ENCODE assay signal across 8 cellular contexts in the genomic region with DNA sequence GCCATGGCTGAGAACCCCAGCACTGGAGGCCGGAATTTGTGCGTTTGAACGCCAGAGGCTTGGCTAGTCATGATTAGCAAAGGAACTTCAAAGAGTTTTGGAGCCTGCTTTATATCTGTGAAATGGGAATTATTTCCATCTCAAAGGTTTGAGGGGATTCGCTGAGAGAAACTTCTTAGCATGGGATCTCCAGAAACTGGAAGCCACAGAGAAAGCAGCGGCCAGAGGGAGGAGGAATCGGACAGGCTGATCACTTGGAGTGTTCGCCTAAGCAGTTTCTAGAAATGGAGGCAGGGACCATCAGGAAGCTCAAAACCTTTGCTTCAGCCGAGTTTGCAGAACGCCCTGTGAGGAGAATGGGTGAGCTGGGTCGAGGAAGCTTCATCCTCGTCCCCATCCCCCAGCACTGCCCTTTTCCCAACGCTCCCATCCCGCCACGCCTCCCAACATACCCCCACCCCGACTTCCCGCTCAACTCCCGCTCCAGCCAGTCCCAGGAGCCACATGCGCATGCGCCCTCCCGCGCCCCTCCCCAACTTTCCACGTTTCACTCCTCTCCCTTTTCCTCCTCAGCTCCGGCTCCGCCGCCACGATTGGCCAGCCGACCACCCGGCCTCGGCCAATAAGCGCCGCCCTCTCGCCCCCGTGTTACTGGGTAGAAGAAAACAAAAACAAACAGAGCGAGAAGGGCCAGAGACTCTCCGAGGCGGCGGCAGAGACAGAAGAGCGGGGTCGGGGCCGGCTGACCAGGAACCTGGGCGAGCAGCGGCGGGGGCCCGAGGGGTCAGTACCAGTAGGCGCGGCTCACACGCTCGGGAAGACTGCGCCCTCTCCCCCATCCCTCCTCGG. TPM values are rescaled to one million over a fixed set of nuclear protein-coding genes. Genes with fewer than 3 reads are reported as not detected.
DNase-seq lines count a peak whose midpoint lies in the region; ATAC-seq and TF ChIP-seq lines count a peak whose summit lies in the region.

TSS of gene PDCD4 (plus strand) at position 693 of the 849 bp plus-strand sequence. CDS start 4,100 bp downstream, outside the sequence.

- H3K36me3 Mint-ChIP-seq in activated CD4-positive, alpha-beta memory T cell treated with anti-CD3 and anti-CD28 coated beads for 36 hours, result peaks cover 3% of the 10 kb centered on the region

- peak within 1 kb of the TSS; percentile 86 for H3K4me3 Mint-ChIP-seq in activated CD4-positive, alpha-beta memory T cell treated with anti-CD3 and anti-CD28 coated beads for 36 hours

- 4% methylated on average over 50 of the region's 50 CpGs for WGBS in liver

- H3K36me3 ChIP-seq in liver (ENCODE audit: control insufficient read depth in 4 of 4, insufficient read depth in 3 of 4, low read depth in 1 of 4, low read length in 3 of 4), result peaks cover 0 to 6% (median 0%) of the 10 kb centered on the region in 4 donors

- ATAC-seq in GM19395 (IDR thresholded peaks at IDR 0.05; ENCODE audit: unreplicated experiment) (peak; percentile 70), HG03565 (IDR thresholded peaks at IDR 0.05; ENCODE audit: unreplicated experiment) (peak; percentile 50)

- H3K27ac Mint-ChIP-seq in activated CD4-positive, alpha-beta memory T cell treated with anti-CD3 and anti-CD28 coated beads for 36 hours, result peak within 1 kb of the TSS; percentile 93

- H3K9me3 Mint-ChIP-seq in activated CD4-positive, alpha-beta memory T cell treated with anti-CD3 and anti-CD28 coated beads for 36 hours, result no peaks in the 10 kb centered on the region

- POLR2A ChIA-PET in activated CD4-positive, alpha-beta memory T cell treated with anti-CD3 and anti-CD28 coated beads for 36 hours (lab: Charles Lee), result interaction anchor here (0.6 to 2.4 kb wide), 10 partner anchors 10 to 97 kb away, joined by 3 to 29 read pairs (median 4); partner anchors contain the start of genes BBIP1 and SHOC2

- peak within 1 kb of the TSS; percentile 61 to 99 (median 79) for H3K4me3 ChIP-seq in liver (ENCODE audit: low read depth in 1 of 3, low read length in 3 of 3)

- intact Hi-C loops in activated CD4-positive, alpha-beta memory T cell treated with anti-CD3 and anti-CD28 coated beads for 36 hours (cut with micrococcal nuclease), result loop anchor here (1.0 to 10.0 kb wide), 9 partner anchors 48 to 1517 kb away; partner anchors contain the start of genes BBIP1, SHOC2, SMNDC1 and XPNPEP1

- no peaks in the 10 kb centered on the region for H3K27me3 ChIP-seq in liver (ENCODE audit: control insufficient read depth in 4 of 4, insufficient read depth in 4 of 4, low read length in 3 of 4)

- DNase-seq in C1 segment of cervical spinal cord (lab: John Stamatoyannopoulos, UW) (peak; percentile 95 to 100 (median 99)), NCI-H774 (lab: John Stamatoyannopoulos, UW) (peak; percentile 86), dermis microvascular lymphatic vessel endothelial cell (ENCODE audit: low read depth in 2 of 2) (peak; percentile 94 to 99)
- DNase-seq in activated CD4-positive, alpha-beta memory T cell treated with anti-CD3 and anti-CD28 coated beads for 36 hours, result peak; percentile 97
- peak; percentile 97 for DNase-seq in stimulated activated CD4-positive, alpha-beta T cell treated with anti-CD3 and anti-CD28 coated beads, Interleukin-4, amount 100 ng/mL, for 24 hours

- TF ChIP-seq CTCF in liver (IDR thresholded peaks at IDR 0.05; ENCODE audit: low read depth, low read length, missing input control), result no peak

- H3K9ac ChIP-seq in liver (ENCODE audit: low read depth in 1 of 2, low read length in 2 of 2), result peak within 1 kb of the TSS; percentile 77 to 90

- peaks cover 61% of the 10 kb centered on the region for H3K4me1 Mint-ChIP-seq in activated CD4-positive, alpha-beta memory T cell treated with anti-CD3 and anti-CD28 coated beads for 36 hours (ENCODE audit: low read depth)

- CTCF ChIA-PET in activated CD4-positive, alpha-beta memory T cell treated with anti-CD3 and anti-CD28 coated beads for 36 hours (lab: Charles Lee), result interaction anchor here (0.6 to 1.2 kb wide), 6 partner anchors 8 to 261 kb away, joined by 3 to 6 read pairs (median 4); no protein-coding TSS in a partner anchor

- peak within 1 kb of the TSS; percentile 96 to 97 for H3K27ac ChIP-seq in liver (ENCODE audit: low read depth in 1 of 2, low read length in 2 of 2)

- TF ChIP-seq RAD21 in liver (IDR thresholded peaks at IDR 0.05), result no peak

- no peaks in the 10 kb centered on the region for H3K9me3 ChIP-seq in liver (ENCODE audit: control insufficient read depth in 4 of 4, low read length in 3 of 4)

- H3K4me1 ChIP-seq in liver (ENCODE audit: control insufficient read depth in 4 of 4, insufficient read depth in 4 of 4, low read length in 3 of 4), result peaks cover 0 to 24% (median 13%) of the 10 kb centered on the region in 4 donors

- no peaks in the 10 kb centered on the region for H3K27me3 Mint-ChIP-seq in activated CD4-positive, alpha-beta memory T cell treated with anti-CD3 and anti-CD28 coated beads for 36 hours

TF ChIP-seq in liver, 16 proteins besides CTCF, POLR2A, EP300 and RAD21:
- TF ChIP-seq EGR1 (IDR thresholded peaks at IDR 0.05; ENCODE audit: low read depth in 2 of 2), result peak; percentile 85 to 89
- no peak for TF ChIP-seq NR2F2 (IDR thresholded peaks at IDR 0.05)
- TF ChIP-seq GABPA (IDR thresholded peaks at IDR 0.05 in 1 of 2, conservative IDR thresholded peaks at IDR 0.05 in 1 of 2), result no peak
- no peak for TF ChIP-seq FOXA1 (IDR thresholded peaks at IDR 0.05)
- TF ChIP-seq, protein P1, sequence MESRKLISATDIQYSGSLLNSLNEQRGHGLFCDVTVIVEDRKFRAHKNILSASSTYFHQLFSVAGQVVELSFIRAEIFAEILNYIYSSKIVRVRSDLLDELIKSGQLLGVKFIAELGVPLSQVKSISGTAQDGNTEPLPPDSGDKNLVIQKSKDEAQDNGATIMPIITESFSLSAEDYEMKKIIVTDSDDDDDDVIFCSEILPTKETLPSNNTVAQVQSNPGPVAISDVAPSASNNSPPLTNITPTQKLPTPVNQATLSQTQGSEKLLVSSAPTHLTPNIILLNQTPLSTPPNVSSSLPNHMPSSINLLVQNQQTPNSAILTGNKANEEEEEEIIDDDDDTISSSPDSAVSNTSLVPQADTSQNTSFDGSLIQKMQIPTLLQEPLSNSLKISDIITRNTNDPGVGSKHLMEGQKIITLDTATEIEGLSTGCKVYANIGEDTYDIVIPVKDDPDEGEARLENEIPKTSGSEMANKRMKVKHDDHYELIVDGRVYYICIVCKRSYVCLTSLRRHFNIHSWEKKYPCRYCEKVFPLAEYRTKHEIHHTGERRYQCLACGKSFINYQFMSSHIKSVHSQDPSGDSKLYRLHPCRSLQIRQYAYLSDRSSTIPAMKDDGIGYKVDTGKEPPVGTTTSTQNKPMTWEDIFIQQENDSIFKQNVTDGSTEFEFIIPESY (IDR thresholded peaks at IDR 0.05), result peak; percentile 44
- TF ChIP-seq SP1 (IDR thresholded peaks at IDR 0.05), result peak; percentile 78
- TF ChIP-seq YY1 (IDR thresholded peaks at IDR 0.05), result peak; percentile 70
- TF ChIP-seq, protein P2, sequence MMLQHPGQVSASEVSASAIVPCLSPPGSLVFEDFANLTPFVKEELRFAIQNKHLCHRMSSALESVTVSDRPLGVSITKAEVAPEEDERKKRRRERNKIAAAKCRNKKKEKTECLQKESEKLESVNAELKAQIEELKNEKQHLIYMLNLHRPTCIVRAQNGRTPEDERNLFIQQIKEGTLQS (IDR thresholded peaks at IDR 0.05), result no peak
- TF ChIP-seq, protein P3, sequence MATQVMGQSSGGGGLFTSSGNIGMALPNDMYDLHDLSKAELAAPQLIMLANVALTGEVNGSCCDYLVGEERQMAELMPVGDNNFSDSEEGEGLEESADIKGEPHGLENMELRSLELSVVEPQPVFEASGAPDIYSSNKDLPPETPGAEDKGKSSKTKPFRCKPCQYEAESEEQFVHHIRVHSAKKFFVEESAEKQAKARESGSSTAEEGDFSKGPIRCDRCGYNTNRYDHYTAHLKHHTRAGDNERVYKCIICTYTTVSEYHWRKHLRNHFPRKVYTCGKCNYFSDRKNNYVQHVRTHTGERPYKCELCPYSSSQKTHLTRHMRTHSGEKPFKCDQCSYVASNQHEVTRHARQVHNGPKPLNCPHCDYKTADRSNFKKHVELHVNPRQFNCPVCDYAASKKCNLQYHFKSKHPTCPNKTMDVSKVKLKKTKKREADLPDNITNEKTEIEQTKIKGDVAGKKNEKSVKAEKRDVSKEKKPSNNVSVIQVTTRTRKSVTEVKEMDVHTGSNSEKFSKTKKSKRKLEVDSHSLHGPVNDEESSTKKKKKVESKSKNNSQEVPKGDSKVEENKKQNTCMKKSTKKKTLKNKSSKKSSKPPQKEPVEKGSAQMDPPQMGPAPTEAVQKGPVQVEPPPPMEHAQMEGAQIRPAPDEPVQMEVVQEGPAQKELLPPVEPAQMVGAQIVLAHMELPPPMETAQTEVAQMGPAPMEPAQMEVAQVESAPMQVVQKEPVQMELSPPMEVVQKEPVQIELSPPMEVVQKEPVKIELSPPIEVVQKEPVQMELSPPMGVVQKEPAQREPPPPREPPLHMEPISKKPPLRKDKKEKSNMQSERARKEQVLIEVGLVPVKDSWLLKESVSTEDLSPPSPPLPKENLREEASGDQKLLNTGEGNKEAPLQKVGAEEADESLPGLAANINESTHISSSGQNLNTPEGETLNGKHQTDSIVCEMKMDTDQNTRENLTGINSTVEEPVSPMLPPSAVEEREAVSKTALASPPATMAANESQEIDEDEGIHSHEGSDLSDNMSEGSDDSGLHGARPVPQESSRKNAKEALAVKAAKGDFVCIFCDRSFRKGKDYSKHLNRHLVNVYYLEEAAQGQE (IDR thresholded peaks at IDR 0.05), result peak; percentile 69
- TF ChIP-seq RXRA (IDR thresholded peaks at IDR 0.05), result peak; percentile 41 to 51
- no peak for TF ChIP-seq FOXA2 (IDR thresholded peaks at IDR 0.05)
- TF ChIP-seq HNF4G (IDR thresholded peaks at IDR 0.05), result no peak
- no peak for TF ChIP-seq JUND (IDR thresholded peaks at IDR 0.05)
- TF ChIP-seq MAX (IDR thresholded peaks at IDR 0.05), result peak; percentile 68
- peak; percentile 44 for TF ChIP-seq TAF1 (conservative IDR thresholded peaks at IDR 0.05)
- TF ChIP-seq HNF4A (conservative IDR thresholded peaks at IDR 0.05), result peak in 1 of 2 donors; percentile 29

RNA-seq across cellular contexts. Expression of gene PDCD4, which starts in this region (rescaled TPM):
- total RNA-seq in activated CD4-positive, alpha-beta memory T cell treated with anti-CD3 and anti-CD28 coated beads for 36 hours, result 100 to 1,000 TPM; 123 to 141 TPM
- total RNA-seq in dermis microvascular lymphatic vessel endothelial cell, result 72.4 and 118 TPM in 2 replicates
- 10 to 100 TPM; 25.9 to 94.4 TPM for total RNA-seq in liver
- polyA plus RNA-seq in liver, result 10 to 100 TPM; 14.7 to 24.3 TPM

Comparison
In these comparisons a context has a peak if more than half of its experiments do, and no peak if none do; other contexts are left out.
1. Peak in every context shown above with its lines: DNase-seq, ATAC-seq, H3K4me3 ChIP-seq and H3K27ac ChIP-seq.